Comparison of ENCODE assay signal across 8 cellular contexts in genomic region chr4:10107111-10108091, GRCh38. TPM values are rescaled to one million over a fixed set of nuclear protein-coding genes. Genes with fewer than 3 reads are reported as not detected.
A peak's percentile ranks its signal among the peaks of the same experiment; 100 is the strongest.
DNase-seq lines count a peak whose midpoint lies in the region; ATAC-seq and TF ChIP-seq lines count a peak whose summit lies in the region.

No MANE protein-coding gene starts in this region.

- H3K27me3 ChIP-seq in right atrium auricular region: no peaks in the 10 kb centered on the region
- no peaks in the 10 kb centered on the region for H3K27me3 ChIP-seq in subcutaneous abdominal adipose tissue (ENCODE audit: control insufficient read depth in 5 of 5, insufficient read depth in 4 of 5, low read length in 5 of 5)

- H3K36me3 ChIP-seq in right atrium auricular region (peaks cover 60% of the 10 kb centered on the region), subcutaneous abdominal adipose tissue (ENCODE audit: control insufficient read depth in 5 of 5, insufficient read depth in 5 of 5, low read length in 5 of 5) (peaks cover 0 to 63% (median 49%) of the 10 kb centered on the region in 5 donors)

- no peak for TF ChIP-seq CTCF in right atrium auricular region (IDR thresholded peaks at IDR 0.05)

- no peak for ATAC-seq in activated naive CD8-positive, alpha-beta T cell treated with anti-CD3 and anti-CD28 coated beads, Interleukin-2, amount 50 U/mL, for 24 hours
- no peak for ATAC-seq in HG03520 (IDR thresholded peaks at IDR 0.05; ENCODE audit: unreplicated experiment)

- H3K4me1 Mint-ChIP-seq in activated naive CD8-positive, alpha-beta T cell treated with anti-CD3 and anti-CD28 coated beads, Interleukin-2, amount 50 U/mL, for 24 hours: peaks cover 99% of the 10 kb centered on the region

- H3K27ac ChIP-seq in right atrium auricular region: peak overlapping the region; percentile 90 to 97
- peak overlapping the region; percentile 65 for H3K27ac ChIP-seq in subcutaneous abdominal adipose tissue (ENCODE audit: low read depth, low read length)

- H3K4me3 Mint-ChIP-seq in activated naive CD8-positive, alpha-beta T cell treated with anti-CD3 and anti-CD28 coated beads, Interleukin-2, amount 50 U/mL, for 24 hours: peak overlapping the region; percentile 81

- DNase-seq in HT1080 (ENCODE audit: low read depth) (peak; percentile 63), right atrium auricular region (ENCODE audit: low spot score) (no peak), medulla oblongata (ENCODE audit: extremely low spot score) (no peak), nucleus accumbens (lab: John Stamatoyannopoulos, UW) (no peak), iPS-NIHi11 (ENCODE audit: low spot score) (no peak)
- no peak for DNase-seq in activated naive CD8-positive, alpha-beta T cell treated with anti-CD3 and anti-CD28 coated beads, Interleukin-2, amount 50 U/mL, for 24 hours

- H3K9me3 ChIP-seq in right atrium auricular region (no peaks in the 10 kb centered on the region), subcutaneous abdominal adipose tissue (ENCODE audit: control insufficient read depth in 5 of 5, low read length in 5 of 5) (no peaks in the 10 kb centered on the region)

- peak overlapping the region; percentile 94 for H3K27ac Mint-ChIP-seq in activated naive CD8-positive, alpha-beta T cell treated with anti-CD3 and anti-CD28 coated beads, Interleukin-2, amount 50 U/mL, for 24 hours

- H3K4me1 ChIP-seq in right atrium auricular region (peaks cover 0 to 100% of the 10 kb centered on the region in 2 donors), subcutaneous abdominal adipose tissue (ENCODE audit: control insufficient read depth in 5 of 5, insufficient read depth in 5 of 5, low read length in 5 of 5) (peaks cover 8 to 75% (median 56%) of the 10 kb centered on the region in 5 donors)

- no peaks in the 10 kb centered on the region for H3K9me3 Mint-ChIP-seq in activated naive CD8-positive, alpha-beta T cell treated with anti-CD3 and anti-CD28 coated beads, Interleukin-2, amount 50 U/mL, for 24 hours

- H3K4me3 ChIP-seq in right atrium auricular region (no peak overlapping the region), subcutaneous abdominal adipose tissue (ENCODE audit: low read depth in 1 of 5, low read length in 5 of 5) (peak overlapping the region in 1 of 5 donors; percentile 3)

- peak overlapping the region in 1 of 5 donors; percentile 14 for H3K9ac ChIP-seq in subcutaneous abdominal adipose tissue (ENCODE audit: low read length in 5 of 5)

- H3K36me3 Mint-ChIP-seq in activated naive CD8-positive, alpha-beta T cell treated with anti-CD3 and anti-CD28 coated beads, Interleukin-2, amount 50 U/mL, for 24 hours (ENCODE audit: low read depth): peaks cover 74% of the 10 kb centered on the region

- H3K27me3 Mint-ChIP-seq in activated naive CD8-positive, alpha-beta T cell treated with anti-CD3 and anti-CD28 coated beads, Interleukin-2, amount 50 U/mL, for 24 hours: no peaks in the 10 kb centered on the region

RNA-seq across cellular contexts. Expression of gene WDR1, which starts 9.2 kb away (rescaled TPM):
- total RNA-seq in HT1080 (2014; rRNA removed; shearing (Covaris generic)): 369 and 395 TPM in 2 replicates
- polyA plus RNA-seq in HT1080 (2015; cell fraction: cytosol; rRNA removed): 381 and 391 TPM in 2 replicates
- polyA plus RNA-seq in HT1080 (2015; cell fraction: nucleus; rRNA removed): 417 and 423 TPM in 2 replicates
- total RNA-seq in right atrium auricular region: 100 to 1,000 TPM; 109 to 216 TPM
